ENCODE assay signal across 8 cellular contexts in the genomic region with DNA sequence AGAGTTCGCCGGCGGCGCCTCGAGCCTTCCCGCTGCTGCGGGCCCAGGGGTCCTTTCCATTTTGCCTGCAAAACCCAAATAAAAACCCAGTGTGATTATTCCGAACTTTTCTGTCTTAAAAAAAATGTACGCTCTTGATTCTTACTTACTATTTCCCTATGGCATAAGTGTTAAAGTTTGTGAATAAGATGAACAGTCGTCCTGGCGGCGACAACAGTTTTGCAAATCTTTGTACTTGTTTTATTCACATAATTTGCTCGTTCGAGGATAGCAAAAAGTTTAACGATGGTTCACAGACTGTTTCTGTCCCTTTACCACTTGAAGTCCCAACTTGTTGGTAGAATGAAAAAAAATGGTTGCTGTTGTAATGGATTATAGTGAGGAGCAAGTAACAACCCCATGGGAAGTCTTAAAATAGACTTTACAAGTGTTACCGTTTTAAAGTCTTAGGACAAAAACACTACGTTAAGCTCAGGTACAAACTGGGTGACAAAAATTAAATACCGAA. TPM values are rescaled to one million over a fixed set of nuclear protein-coding genes. Genes with fewer than 3 reads are reported as not detected.
A peak's percentile ranks its signal among the peaks of the same experiment; 100 is the strongest.
DNase-seq lines count a peak whose midpoint lies in the region; ATAC-seq and TF ChIP-seq lines count a peak whose summit lies in the region.

No MANE protein-coding gene starts in this region.

- TF ChIP-seq CTCF in thoracic aorta (IDR thresholded peaks at IDR 0.05): no peak

- peaks cover 3% of the 10 kb centered on the region for H3K36me3 Mint-ChIP-seq in IgD-negative memory B cell

- H3K4me1 ChIP-seq in BLaER1: peaks cover 31% of the 10 kb centered on the region
- peaks cover 11 to 37% of the 10 kb centered on the region in 2 donors for H3K4me1 ChIP-seq in thoracic aorta (ENCODE audit: control insufficient read depth in 1 of 2, low read depth in 2 of 2)

- H3K27ac Mint-ChIP-seq in IgD-negative memory B cell: peak overlapping the region; percentile 85 to 99 (median 98)

- H3K9me3 Mint-ChIP-seq in IgD-negative memory B cell: peaks cover 0 to 4% (median 0%) of the 10 kb centered on the region in 3 donors

- H3K4me2 ChIP-seq in BLaER1: peak overlapping the region; percentile 85

- DNase-seq in amniotic epithelial cell (ENCODE audit: low read depth) (peak; percentile 8), kidney tubule cell (ENCODE audit: low spot score) (peak; percentile 18), thoracic aorta (ENCODE audit: low spot score) (no peak), mesenteric fat pad (ENCODE audit: low spot score) (no peak)

- H3K27me3 Mint-ChIP-seq in IgD-negative memory B cell: no peaks in the 10 kb centered on the region

- H3K27ac ChIP-seq in BLaER1 (peak overlapping the region; percentile 95), thoracic aorta (peak overlapping the region; percentile 86 to 95)

- H3K4me3 Mint-ChIP-seq in IgD-negative memory B cell: peak overlapping the region; percentile 94 to 99 (median 96)

- H4K20me1 ChIP-seq in BLaER1: peaks cover 42% of the 10 kb centered on the region

- ATAC-seq in thoracic aorta (ENCODE audit: insufficient number of reproducible peaks, low FRiP score, low read depth): no peak
- ATAC-seq in HG03354 (IDR thresholded peaks at IDR 0.05; ENCODE audit: poor library complexity, severe bottlenecking, unreplicated experiment): no peak
- ATAC-seq in HG03565 (IDR thresholded peaks at IDR 0.05; ENCODE audit: unreplicated experiment): no peak

- H3K36me3 ChIP-seq in BLaER1: peaks cover 33% of the 10 kb centered on the region
- H3K36me3 ChIP-seq in thoracic aorta: peaks cover 11% of the 10 kb centered on the region

- H3K4me1 Mint-ChIP-seq in IgD-negative memory B cell: peaks cover 28 to 34% (median 30%) of the 10 kb centered on the region in 3 donors

- H3K9ac ChIP-seq in BLaER1: peak overlapping the region; percentile 93

- no peaks in the 10 kb centered on the region for H3K9me3 ChIP-seq in BLaER1
- no peaks in the 10 kb centered on the region for H3K9me3 ChIP-seq in thoracic aorta

- H3K4me3 ChIP-seq in BLaER1 (peak overlapping the region; percentile 80), thoracic aorta (peak overlapping the region; percentile 86)

- H3K27me3 ChIP-seq in BLaER1 (no peaks in the 10 kb centered on the region), thoracic aorta (replicated peaks; ENCODE audit: insufficient read depth) (no peaks in the 10 kb centered on the region)

RNA-seq across cellular contexts. Expression of a gene that starts 0.5 kb away (rescaled TPM):
- polyA plus RNA-seq in IgD-negative memory B cell: 49.0 TPM
- total RNA-seq in thoracic aorta (10 to 100 TPM; 19.4 to 41.0 TPM), mesenteric fat pad (25.8 TPM)

RNA-seq across cellular contexts. Expression of a gene that starts 40.1 kb away (rescaled TPM):
- not detected for polyA plus RNA-seq in IgD-negative memory B cell
- total RNA-seq in thoracic aorta (under 1 TPM in 1 of 2 donors, not detected in 1; 0.68 TPM), mesenteric fat pad (not detected)

Comparison
In these comparisons a context has a peak if more than half of its experiments do, and no peak if none do; other contexts are left out.
1. DNase-seq: peak in amniotic epithelial cell (single experiment) and kidney tubule cell (single experiment); none in thoracic aorta (single experiment) and mesenteric fat pad (single experiment).